16 cellular contexts compared by ENCODE assay signal in genomic region chr3:12632523-12632922, GRCh38. TPM values are rescaled to one million over a fixed set of nuclear protein-coding genes. Genes with fewer than 3 reads are reported as not detected.
DNase-seq lines count a peak whose midpoint lies in the region; ATAC-seq, FAIRE-seq and TF ChIP-seq lines count a peak whose summit lies in the region.
"Had no signal": no experiment of that assay in that cellular context is flagged by ENCODE, and none has a peak within 500 bp of the region (broad histone marks: within the 10 kb centered on the region; RNA-seq: fewer than 3 reads in every experiment).

No MANE protein-coding gene starts in this region.

- DNase-seq in cardiac muscle cell (ENCODE audit: low read depth in 1 of 2, low spot score in 1 of 2) = no peak
- DNase-seq in heart left ventricle = no peak
- no peak for DNase-seq in GM12878 (ENCODE audit: low read depth, low spot score)
- no peak for DNase-seq in gastrocnemius medialis
- DNase-seq in NOMO-1 (lab: John Stamatoyannopoulos, UW; ENCODE audit: unreplicated experiment in 2 of 2) = no peak
- DNase-seq: Karpas-422, MG63, NCI-H1092, NCI-H146, NCI-H2081, NCI-H510A treated with DMSO at 0.1 percent for 48 hours had no signal

- ATAC-seq in heart left ventricle = no peak
- ATAC-seq in GM18868 (IDR thresholded peaks at IDR 0.05; ENCODE audit: unreplicated experiment) = peak; percentile 74
- ATAC-seq in GM12878 = no peak
- no peak for ATAC-seq in gastrocnemius medialis
- ATAC-seq in GM21390 (IDR thresholded peaks at IDR 0.05; ENCODE audit: unreplicated experiment) = no peak
- no peak for ATAC-seq in GM18502 (IDR thresholded peaks at IDR 0.05; ENCODE audit: poor library complexity, unreplicated experiment)
- ATAC-seq: Panc1 had no signal

- TF ChIP-seq CTCF in cardiac muscle cell (IDR thresholded peaks at IDR 0.05; ENCODE audit: low read depth, low read length) (no peak), heart left ventricle (IDR thresholded peaks at IDR 0.05) (no peak), GM12878 (IDR thresholded peaks at IDR 0.05 in 2 of 3, conservative IDR thresholded peaks at IDR 0.05 in 1 of 3; ENCODE audit: control insufficient read depth in 2 of 3, extremely low read depth in 1 of 3, insufficient read depth in 1 of 3, low read depth in 3 of 3, low read length in 3 of 3) (no peak), gastrocnemius medialis (IDR thresholded peaks at IDR 0.05 in 4 of 5, conservative IDR thresholded peaks at IDR 0.05 in 1 of 5) (no peak)

- no peak overlapping the region for H3K4me3 ChIP-seq in cardiac muscle cell
- no peak overlapping the region for H3K4me3 ChIP-seq in heart left ventricle
- no peak overlapping the region for H3K4me3 ChIP-seq in GM12878
- H3K4me3 ChIP-seq in gastrocnemius medialis = no peak overlapping the region
- H3K4me3 ChIP-seq: HAP-1, MG63 had no signal

- TF ChIP-seq RAD21 in GM12878 (IDR thresholded peaks at IDR 0.05; ENCODE audit: insufficient read depth, low read depth, low read length) = no peak

- H3K27me3 ChIP-seq in cardiac muscle cell (no peaks in the 10 kb centered on the region), heart left ventricle (no peaks in the 10 kb centered on the region), GM12878 (replicated peaks in 1 of 2; ENCODE audit: control insufficient read depth in 2 of 2, insufficient read depth in 2 of 2, low read length in 1 of 2) (no peaks in the 10 kb centered on the region), gastrocnemius medialis (no peaks in the 10 kb centered on the region)
- H3K27me3 ChIP-seq: MG63 had no signal

- in situ Hi-C loops in GM12878 (cut with MboI) = no loop called here
- in situ Hi-C loops in gastrocnemius medialis (cut with MboI; ENCODE audit: low sequenced_read_pairs in 4 of 4) = no loop called here

- H4K20me1 ChIP-seq in GM12878 (ENCODE audit: control insufficient read depth, insufficient read depth) = no peaks in the 10 kb centered on the region

- SMC1A ChIA-PET in GM12878 (lab: Charles Lee; ENCODE audit: uncharacterized antibody, unreplicated experiment) = interaction anchor here (0.7 to 1.6 kb wide), 6 partner anchors 8 to 51 kb away, joined by 3 to 4 read pairs (median 3); no protein-coding TSS in a partner anchor

- H2AFZ ChIP-seq in GM12878 (ENCODE audit: control insufficient read depth, low read depth, low read length) = no peak overlapping the region

- intact Hi-C loops in heart left ventricle (cut with DNase I) (no loop called here), GM12878 (cut with micrococcal nuclease; ENCODE audit: unreplicated experiment) (no loop called here), gastrocnemius medialis (cut with DNase I; ENCODE audit: low total_unique reads) (no loop called here)

- TF ChIP-seq EP300 in GM12878 (IDR thresholded peaks at IDR 0.05; ENCODE audit: borderline replicate concordance in 1 of 2, control insufficient read depth in 1 of 2, low read depth in 2 of 2, low read length in 2 of 2) = no peak

- no peak overlapping the region for H3K4me2 ChIP-seq in GM12878 (ENCODE audit: control insufficient read depth, insufficient read depth)

- H3K36me3 ChIP-seq in cardiac muscle cell (no peaks in the 10 kb centered on the region), heart left ventricle (peaks cover 0 to 9% (median 0%) of the 10 kb centered on the region in 9 donors), GM12878 (ENCODE audit: control insufficient read depth in 2 of 2, insufficient read depth in 2 of 2, low read length in 1 of 2) (no peaks in the 10 kb centered on the region; a peak in 1 of 4 replicates), gastrocnemius medialis (no peaks in the 10 kb centered on the region)
- H3K36me3 ChIP-seq: MG63 had no signal

- 70 to 82% (median 74%) methylated on average over 2 of the region's 2 CpGs for WGBS in heart left ventricle, 4 donors
- 37% methylated on average over 2 of the region's 2 CpGs for WGBS in GM12878 (ENCODE audit: insufficient coverage, insufficient replicate concordance, low lambda C conversion rate, missing lambda C conversion rate)

- no peak for FAIRE-seq in GM12878 (lab: Jason Lieb, UNC)

- RAD21 ChIA-PET in GM12878 (lab: Charles Lee; ENCODE audit: unreplicated experiment) = no interaction called here

- POLR2A ChIA-PET in GM12878 (lab: Charles Lee) = interaction anchor here (0.6 to 2.2 kb wide), 4 partner anchors 10 to 22 kb away, joined by 3 to 7 read pairs (median 6); no protein-coding TSS in a partner anchor

- peaks cover 83% of the 10 kb centered on the region for H3K79me2 ChIP-seq in GM12878 (ENCODE audit: control insufficient read depth, insufficient read depth, low read length)

- H3K27ac ChIP-seq in cardiac muscle cell = peak overlapping the region; percentile 1
- H3K27ac ChIP-seq in heart left ventricle = peak overlapping the region in 2 of 12 donors; percentile 27 to 54
- H3K27ac ChIP-seq in GM12878 (ENCODE audit: control insufficient read depth, insufficient read depth) = peak overlapping the region; percentile 11; the same call in 1 of the 2 replicates
- peak overlapping the region; percentile 60 to 79 (median 68) for H3K27ac ChIP-seq in gastrocnemius medialis

- BruUV-seq in GM12878 (replicated peaks; lab: Mats Ljungman, UMichigan) = no TSS peak

- peaks cover 21% of the 10 kb centered on the region for H3K4me1 ChIP-seq in cardiac muscle cell (ENCODE audit: low read depth)
- H3K4me1 ChIP-seq in heart left ventricle = peaks cover 2 to 66% (median 44%) of the 10 kb centered on the region in 12 donors
- H3K4me1 ChIP-seq in GM12878 (ENCODE audit: control insufficient read depth, insufficient read depth, low read length) = peaks cover 4% of the 10 kb centered on the region; the same call in 1 of the 2 replicates
- peaks cover 48 to 56% of the 10 kb centered on the region in 2 donors for H3K4me1 ChIP-seq in gastrocnemius medialis

- TF ChIP-seq POLR2A in heart left ventricle (IDR thresholded peaks at IDR 0.05) (no peak), GM12878 (IDR thresholded peaks at IDR 0.05; ENCODE audit: low read depth, low read length) (no peak), gastrocnemius medialis (IDR thresholded peaks at IDR 0.05) (no peak)

- no peak overlapping the region; the same call in 1 of the 2 replicates for H3K9ac ChIP-seq in GM12878 (ENCODE audit: control insufficient read depth, insufficient read depth, low read length)

- CTCF ChIA-PET in GM12878 (lab: Yijun Ruan, JAX) = interaction anchor here (1.4 kb wide), 1 partner anchor 13 kb away, joined by 6 read pairs; no protein-coding TSS in a partner anchor

- no peaks in the 10 kb centered on the region for H3K9me3 ChIP-seq in cardiac muscle cell (ENCODE audit: low read depth)
- no peaks in the 10 kb centered on the region for H3K9me3 ChIP-seq in heart left ventricle
- no peaks in the 10 kb centered on the region; the same call in 2 of the 3 replicates for H3K9me3 ChIP-seq in GM12878 (replicated peaks; ENCODE audit: control insufficient read depth, insufficient read depth, low read length)
- H3K9me3 ChIP-seq in gastrocnemius medialis = no peaks in the 10 kb centered on the region
- H3K9me3 ChIP-seq: HAP-1, MG63 had no signal

TF ChIP-seq in GM12878, 131 proteins besides CTCF, POLR2A, EP300 and RAD21 (continues in another document):
- TF ChIP-seq, protein P1, sequence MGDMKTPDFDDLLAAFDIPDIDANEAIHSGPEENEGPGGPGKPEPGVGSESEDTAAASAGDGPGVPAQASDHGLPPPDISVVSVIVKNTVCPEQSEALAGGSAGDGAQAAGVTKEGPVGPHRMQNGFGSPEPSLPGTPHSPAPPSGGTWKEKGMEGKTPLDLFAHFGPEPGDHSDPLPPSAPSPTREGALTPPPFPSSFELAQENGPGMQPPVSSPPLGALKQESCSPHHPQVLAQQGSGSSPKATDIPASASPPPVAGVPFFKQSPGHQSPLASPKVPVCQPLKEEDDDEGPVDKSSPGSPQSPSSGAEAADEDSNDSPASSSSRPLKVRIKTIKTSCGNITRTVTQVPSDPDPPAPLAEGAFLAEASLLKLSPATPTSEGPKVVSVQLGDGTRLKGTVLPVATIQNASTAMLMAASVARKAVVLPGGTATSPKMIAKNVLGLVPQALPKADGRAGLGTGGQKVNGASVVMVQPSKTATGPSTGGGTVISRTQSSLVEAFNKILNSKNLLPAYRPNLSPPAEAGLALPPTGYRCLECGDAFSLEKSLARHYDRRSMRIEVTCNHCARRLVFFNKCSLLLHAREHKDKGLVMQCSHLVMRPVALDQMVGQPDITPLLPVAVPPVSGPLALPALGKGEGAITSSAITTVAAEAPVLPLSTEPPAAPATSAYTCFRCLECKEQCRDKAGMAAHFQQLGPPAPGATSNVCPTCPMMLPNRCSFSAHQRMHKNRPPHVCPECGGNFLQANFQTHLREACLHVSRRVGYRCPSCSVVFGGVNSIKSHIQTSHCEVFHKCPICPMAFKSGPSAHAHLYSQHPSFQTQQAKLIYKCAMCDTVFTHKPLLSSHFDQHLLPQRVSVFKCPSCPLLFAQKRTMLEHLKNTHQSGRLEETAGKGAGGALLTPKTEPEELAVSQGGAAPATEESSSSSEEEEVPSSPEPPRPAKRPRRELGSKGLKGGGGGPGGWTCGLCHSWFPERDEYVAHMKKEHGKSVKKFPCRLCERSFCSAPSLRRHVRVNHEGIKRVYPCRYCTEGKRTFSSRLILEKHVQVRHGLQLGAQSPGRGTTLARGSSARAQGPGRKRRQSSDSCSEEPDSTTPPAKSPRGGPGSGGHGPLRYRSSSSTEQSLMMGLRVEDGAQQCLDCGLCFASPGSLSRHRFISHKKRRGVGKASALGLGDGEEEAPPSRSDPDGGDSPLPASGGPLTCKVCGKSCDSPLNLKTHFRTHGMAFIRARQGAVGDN (IDR thresholded peaks at IDR 0.05) = no peak

RNA-seq across cellular contexts. Expression of gene RAF1, which starts 31.4 kb away (rescaled TPM):
- 104 and 153 TPM in 2 replicates for total RNA-seq in cardiac muscle cell
- polyA plus RNA-seq in cardiac muscle cell = 82.8 and 97.0 TPM in 2 replicates
- total RNA-seq in heart left ventricle = 100 to 1,000 TPM in 8 of 9 donors, 10 to 100 TPM in 1; 99.2 to 197 (median 135) TPM
- polyA plus RNA-seq in heart left ventricle = 100 to 1,000 TPM in 1 of 2 donors, 10 to 100 TPM in 1; 62.7 to 159 TPM
- total RNA-seq in GM12878 (2013; cell fraction: nucleolus; rRNA removed) = 213 and 218 TPM in 2 replicates
- total RNA-seq in GM12878 (2014; rRNA removed) = 109 and 120 TPM in 2 replicates
- 77.2 and 81.3 TPM in 2 replicates for total RNA-seq in GM12878 (2014; rRNA removed; fragmentation: Illumina TruSeq; extraction: Trizol)
- 64.9 and 74.4 TPM in 2 replicates for total RNA-seq in GM12878 (2021)
- polyA plus RNA-seq in GM12878 (2011; ENCODE audit: low read depth) = 60.3 TPM
- 130 and 151 TPM in 2 replicates for polyA plus RNA-seq in GM12878 (2011; rRNA removed)
- 114 and 121 TPM in 2 replicates for polyA plus RNA-seq in GM12878 (2011; cell fraction: cytosol; rRNA removed)
- 170 and 171 TPM in 2 replicates for polyA plus RNA-seq in GM12878 (2011; cell fraction: nucleus; rRNA removed)
- polyA plus RNA-seq in GM12878 (2012) = 67.1 and 78.9 TPM in 2 replicates
- 89.6 and 90.2 TPM in 2 replicates for polyA plus RNA-seq in GM12878 (2014; fragmentation: Illumina TruSeq; extraction: Trizol)
- polyA plus RNA-seq in GM12878 (2014; fragmentation: Nextera tagmentation; extraction: Ambion mirVana) = 10 to 100 TPM; 20.4 to 27.9 TPM
- polyA plus RNA-seq in GM12878 (2014; rRNA removed) = 79.1 and 85.2 TPM in 2 replicates
- polyA plus RNA-seq in GM12878 (2016; fragmentation: Nextera tagmentation; extraction: Ambion mirVana) = 10 to 100 TPM; 72.4 to 73.8 TPM
- 245 and 259 TPM in 2 replicates for polyA minus RNA-seq in GM12878 (2011; rRNA and poly(A)+ RNA removed)
- polyA minus RNA-seq in GM12878 (2011; cell fraction: cytosol; rRNA and poly(A)+ RNA removed) = 63.6 and 64.3 TPM in 2 replicates
- 144 and 145 TPM in 2 replicates for polyA minus RNA-seq in GM12878 (2011; cell fraction: nucleus; rRNA and poly(A)+ RNA removed)
- 100 to 1,000 TPM; 212 to 346 (median 246) TPM for total RNA-seq in gastrocnemius medialis
